ENCODE assay signal across 26 cellular contexts in genomic region chr5:36949593-36949992, GRCh38.
"Had no signal": no experiment of that assay in that cellular context is flagged by ENCODE, and none has a peak within 500 bp of the region (broad histone marks: within the 10 kb centered on the region; RNA-seq: fewer than 3 reads in every experiment).

No MANE protein-coding gene starts in this region.

- H3K36me3 Mint-ChIP-seq: activated naive CD4-positive, alpha-beta T cell treated with anti-CD3 and anti-CD28 coated beads, Interleukin-2, amount 50 U/mL, for 72 hours; mesothelial cell of epicardium; naive B cell had no signal

- FAIRE-seq: colon, islet of Langerhans, TTC549 had no signal

- ATAC-seq: activated naive CD4-positive, alpha-beta T cell treated with anti-CD3 and anti-CD28 coated beads, Interleukin-2, amount 50 U/mL, for 72 hours; activated T-cell treated with anti-CD3 and anti-CD28 coated beads, Interleukin-2, amount 50 U/mL, for 72 hours; right lobe of liver; stimulated activated naive CD8-positive, alpha-beta T cell treated with anti-CD3 and anti-CD28 coated beads, Interleukin-15, amount 100 ng/mL, for 72 hours had no signal

- H3K4me3 Mint-ChIP-seq: activated T-cell treated with anti-CD3 and anti-CD28 coated beads, Interleukin-2, amount 50 U/mL, for 72 hours; mesothelial cell of epicardium; naive B cell; nephron progenitor cell; stimulated activated naive CD8-positive, alpha-beta T cell treated with anti-CD3 and anti-CD28 coated beads, Interleukin-15, amount 100 ng/mL, for 72 hours; T-helper 2 cell treated with Interferon-gamma antibody and Interleukin-4, amounts not matched to agents 5 μg/mL and 100 μg/mL, for 36 hours had no signal

- H3K27ac Mint-ChIP-seq: activated naive CD4-positive, alpha-beta T cell treated with anti-CD3 and anti-CD28 coated beads, Interleukin-2, amount 50 U/mL, for 72 hours; mesothelial cell of epicardium; nephron progenitor cell; progenitor cell of endocrine pancreas; stimulated activated naive CD8-positive, alpha-beta T cell treated with anti-CD3 and anti-CD28 coated beads, Interleukin-15, amount 100 ng/mL, for 72 hours; T-helper 2 cell treated with Interferon-gamma antibody and Interleukin-4, amounts not matched to agents 5 μg/mL and 100 μg/mL, for 36 hours had no signal

- H3K9me3 Mint-ChIP-seq: activated naive CD4-positive, alpha-beta T cell treated with anti-CD3 and anti-CD28 coated beads, Interleukin-2, amount 50 U/mL, for 72 hours; activated T-cell treated with anti-CD3 and anti-CD28 coated beads, Interleukin-2, amount 50 U/mL, for 72 hours; mesothelial cell of epicardium; naive B cell; nephron progenitor cell; stimulated activated naive CD8-positive, alpha-beta T cell treated with anti-CD3 and anti-CD28 coated beads, Interleukin-15, amount 100 ng/mL, for 72 hours; T-helper 2 cell treated with Interferon-gamma antibody and Interleukin-4, amounts not matched to agents 5 μg/mL and 100 μg/mL, for 36 hours had no signal

- H3K27me3 Mint-ChIP-seq: naive B cell; progenitor cell of endocrine pancreas; stimulated activated naive CD8-positive, alpha-beta T cell treated with anti-CD3 and anti-CD28 coated beads, Interleukin-15, amount 100 ng/mL, for 72 hours had no signal

- DNase-seq: activated CD4-positive, alpha-beta T cell treated with anti-CD3 and anti-CD28 coated beads for 4 hours; activated CD4-positive, alpha-beta T cell treated with anti-CD3 and anti-CD28 coated beads, Interleukin-2, amount 50 U/mL, for 4 hours; activated naive CD4-positive, alpha-beta T cell; activated T-cell treated with anti-CD3 and anti-CD28 coated beads for 4 hours; activated T-cell treated with anti-CD3 and anti-CD28 coated beads, Interleukin-2, amount 50 U/mL, for 72 hours; dermis blood vessel endothelial cell; effector CD4-positive, alpha-beta T cell; esophagus squamous epithelium; foreskin melanocyte; mammary epithelial cell; naive B cell; nephron progenitor cell; ovary; right lobe of liver; stimulated activated CD4-positive, alpha-beta T cell treated with anti-CD3 and anti-CD28 coated beads, Interleukin-12 subunit alpha, Interleukin-12 subunit beta, amount 100 ng/mL, for 4 hours; stimulated activated CD4-positive, alpha-beta T cell treated with anti-CD3 and anti-CD28 coated beads, Interleukin-4, amount 100 ng/mL, for 1 hour; stimulated activated naive CD8-positive, alpha-beta T cell treated with anti-CD3 and anti-CD28 coated beads, Interleukin-15, amount 100 ng/mL, for 72 hours; substantia nigra; upper lobe of left lung had no signal
